Comparison of ENCODE assay signal across 1 cellular context in genomic region chr17:40191237-40192208, GRCh38.
A peak's percentile ranks its signal among the peaks of the same experiment; 100 is the strongest.
TF ChIP-seq lines count a peak whose summit lies in the region.

No MANE protein-coding gene starts in this region.

TF ChIP-seq in HepG2, 621 proteins besides CTCF, POLR2A, EP300 and RAD21 (continued from another document):
- TF ChIP-seq, protein P1, sequence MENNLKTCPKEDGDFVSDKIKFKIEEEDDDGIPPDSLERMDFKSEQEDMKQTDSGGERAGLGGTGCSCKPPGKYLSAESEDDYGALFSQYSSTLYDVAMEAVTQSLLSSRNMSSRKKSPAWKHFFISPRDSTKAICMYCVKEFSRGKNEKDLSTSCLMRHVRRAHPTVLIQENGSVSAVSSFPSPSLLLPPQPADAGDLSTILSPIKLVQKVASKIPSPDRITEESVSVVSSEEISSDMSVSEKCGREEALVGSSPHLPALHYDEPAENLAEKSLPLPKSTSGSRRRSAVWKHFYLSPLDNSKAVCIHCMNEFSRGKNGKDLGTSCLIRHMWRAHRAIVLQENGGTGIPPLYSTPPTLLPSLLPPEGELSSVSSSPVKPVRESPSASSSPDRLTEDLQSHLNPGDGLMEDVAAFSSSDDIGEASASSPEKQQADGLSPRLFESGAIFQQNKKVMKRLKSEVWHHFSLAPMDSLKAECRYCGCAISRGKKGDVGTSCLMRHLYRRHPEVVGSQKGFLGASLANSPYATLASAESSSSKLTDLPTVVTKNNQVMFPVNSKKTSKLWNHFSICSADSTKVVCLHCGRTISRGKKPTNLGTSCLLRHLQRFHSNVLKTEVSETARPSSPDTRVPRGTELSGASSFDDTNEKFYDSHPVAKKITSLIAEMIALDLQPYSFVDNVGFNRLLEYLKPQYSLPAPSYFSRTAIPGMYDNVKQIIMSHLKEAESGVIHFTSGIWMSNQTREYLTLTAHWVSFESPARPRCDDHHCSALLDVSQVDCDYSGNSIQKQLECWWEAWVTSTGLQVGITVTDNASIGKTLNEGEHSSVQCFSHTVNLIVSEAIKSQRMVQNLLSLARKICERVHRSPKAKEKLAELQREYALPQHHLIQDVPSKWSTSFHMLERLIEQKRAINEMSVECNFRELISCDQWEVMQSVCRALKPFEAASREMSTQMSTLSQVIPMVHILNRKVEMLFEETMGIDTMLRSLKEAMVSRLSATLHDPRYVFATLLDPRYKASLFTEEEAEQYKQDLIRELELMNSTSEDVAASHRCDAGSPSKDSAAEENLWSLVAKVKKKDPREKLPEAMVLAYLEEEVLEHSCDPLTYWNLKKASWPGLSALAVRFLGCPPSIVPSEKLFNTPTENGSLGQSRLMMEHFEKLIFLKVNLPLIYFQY (CRISPR knock-in tag; IDR thresholded peaks at IDR 0.05; ENCODE audit: borderline replicate concordance), result no peak
- TF ChIP-seq ZNF160 (CRISPR knock-in tag; IDR thresholded peaks at IDR 0.05) (0 out of 2 replicates have a peak, but pooled peaks have one; percentile 17), ZBTB1 (CRISPR knock-in tag; IDR thresholded peaks at IDR 0.05; ENCODE audit: borderline replicate concordance) (no peak), HIVEP1 (CRISPR knock-in tag; IDR thresholded peaks at IDR 0.05) (no peak; the same call in 1 of the 2 replicates), ZSCAN29 (CRISPR knock-in tag; conservative IDR thresholded peaks at IDR 0.05) (peak; percentile 39; the same call in 1 of the 2 replicates), NFE2L2 (IDR thresholded peaks at IDR 0.05; ENCODE audit: low read length) (no peak), ZNF704 (CRISPR knock-in tag; IDR thresholded peaks at IDR 0.05; ENCODE audit: borderline replicate concordance) (no peak), ISL2 (CRISPR knock-in tag; IDR thresholded peaks at IDR 0.05) (no peak), BORCS8-MEF2B (CRISPR knock-in tag; IDR thresholded peaks at IDR 0.05) (peak; percentile 57), CBX2 (IDR thresholded peaks at IDR 0.05; ENCODE audit: low read depth, low read length) (no peak), CBX2 (CRISPR knock-in tag; IDR thresholded peaks at IDR 0.05; ENCODE audit: low read depth) (no peak), NFYB (CRISPR knock-in tag; IDR thresholded peaks at IDR 0.05) (no peak), ZNF781 (CRISPR knock-in tag; IDR thresholded peaks at IDR 0.05; ENCODE audit: borderline replicate concordance, not compliant biosample characterization) (no peak), ADNP (CRISPR knock-in tag; IDR thresholded peaks at IDR 0.05) (no peak), ZNF20 (CRISPR knock-in tag; IDR thresholded peaks at IDR 0.05) (no peak), HNRNPUL1 (IDR thresholded peaks at IDR 0.05; ENCODE audit: low read depth, low read length) (no peak), TOE1 (CRISPR knock-in tag; IDR thresholded peaks at IDR 0.05) (peak; percentile 53; the same call in 1 of the 2 replicates), ATRX (CRISPR knock-in tag; IDR thresholded peaks at IDR 0.05; ENCODE audit: borderline replicate concordance) (no peak), ZNF816 (CRISPR knock-in tag; IDR thresholded peaks at IDR 0.05; ENCODE audit: borderline replicate concordance) (0 out of 2 replicates have a peak, but pooled peaks have one; percentile 40), ZNF350 (CRISPR knock-in tag; IDR thresholded peaks at IDR 0.05; ENCODE audit: borderline replicate concordance, low read depth) (no peak; the same call in 1 of the 2 replicates), REPIN1 (CRISPR knock-in tag; IDR thresholded peaks at IDR 0.05; ENCODE audit: borderline replicate concordance, low read depth) (peak; percentile 86), SNAPC4 (CRISPR knock-in tag; IDR thresholded peaks at IDR 0.05) (peak; percentile 86), GTF3A (CRISPR knock-in tag; conservative IDR thresholded peaks at IDR 0.05) (no peak), ZFY (CRISPR knock-in tag; IDR thresholded peaks at IDR 0.05) (peak; percentile 69), ZNF282 (IDR thresholded peaks at IDR 0.05; ENCODE audit: partially characterized antibody) (no peak), IRF2 (CRISPR knock-in tag; IDR thresholded peaks at IDR 0.05) (peak; percentile 35; the same call in 1 of the 2 replicates), ZSCAN31 (CRISPR knock-in tag; IDR thresholded peaks at IDR 0.05; ENCODE audit: low read depth) (no peak), ZNF263 (CRISPR knock-in tag; IDR thresholded peaks at IDR 0.05) (peak; percentile 79; the same call in 1 of the 2 replicates), SMAD3 (CRISPR knock-in tag; IDR thresholded peaks at IDR 0.05) (0 out of 2 replicates have a peak, but pooled peaks have one; percentile 46), NR2C2 (CRISPR knock-in tag; IDR thresholded peaks at IDR 0.05; ENCODE audit: borderline replicate concordance) (no peak), ZBTB44 (CRISPR knock-in tag; IDR thresholded peaks at IDR 0.05) (no peak), RARA (CRISPR knock-in tag; IDR thresholded peaks at IDR 0.05) (peak; percentile 10; the same call in 1 of the 2 replicates), ZNF383 (CRISPR knock-in tag; IDR thresholded peaks at IDR 0.05; ENCODE audit: borderline replicate concordance) (no peak), ZNF24 (IDR thresholded peaks at IDR 0.05) (no peak)
- TF ChIP-seq, protein P2, sequence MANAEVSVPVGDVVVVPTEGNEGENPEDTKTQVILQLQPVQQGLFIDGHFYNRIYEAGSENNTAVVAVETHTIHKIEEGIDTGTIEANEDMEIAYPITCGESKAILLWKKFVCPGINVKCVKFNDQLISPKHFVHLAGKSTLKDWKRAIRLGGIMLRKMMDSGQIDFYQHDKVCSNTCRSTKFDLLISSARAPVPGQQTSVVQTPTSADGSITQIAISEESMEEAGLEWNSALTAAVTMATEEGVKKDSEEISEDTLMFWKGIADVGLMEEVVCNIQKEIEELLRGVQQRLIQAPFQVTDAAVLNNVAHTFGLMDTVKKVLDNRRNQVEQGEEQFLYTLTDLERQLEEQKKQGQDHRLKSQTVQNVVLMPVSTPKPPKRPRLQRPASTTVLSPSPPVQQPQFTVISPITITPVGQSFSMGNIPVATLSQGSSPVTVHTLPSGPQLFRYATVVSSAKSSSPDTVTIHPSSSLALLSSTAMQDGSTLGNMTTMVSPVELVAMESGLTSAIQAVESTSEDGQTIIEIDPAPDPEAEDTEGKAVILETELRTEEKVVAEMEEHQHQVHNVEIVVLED (CRISPR knock-in tag; IDR thresholded peaks at IDR 0.05; ENCODE audit: borderline replicate concordance), result no peak; the same call in 1 of the 2 replicates
- TF ChIP-seq, protein P3, sequence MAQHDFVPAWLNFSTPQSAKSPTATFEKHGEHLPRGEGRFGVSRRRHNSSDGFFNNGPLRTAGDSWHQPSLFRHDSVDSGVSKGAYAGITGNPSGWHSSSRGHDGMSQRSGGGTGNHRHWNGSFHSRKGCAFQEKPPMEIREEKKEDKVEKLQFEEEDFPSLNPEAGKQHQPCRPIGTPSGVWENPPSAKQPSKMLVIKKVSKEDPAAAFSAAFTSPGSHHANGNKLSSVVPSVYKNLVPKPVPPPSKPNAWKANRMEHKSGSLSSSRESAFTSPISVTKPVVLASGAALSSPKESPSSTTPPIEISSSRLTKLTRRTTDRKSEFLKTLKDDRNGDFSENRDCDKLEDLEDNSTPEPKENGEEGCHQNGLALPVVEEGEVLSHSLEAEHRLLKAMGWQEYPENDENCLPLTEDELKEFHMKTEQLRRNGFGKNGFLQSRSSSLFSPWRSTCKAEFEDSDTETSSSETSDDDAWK (CRISPR knock-in tag; IDR thresholded peaks at IDR 0.05), result no peak
- TF ChIP-seq, protein P4, sequence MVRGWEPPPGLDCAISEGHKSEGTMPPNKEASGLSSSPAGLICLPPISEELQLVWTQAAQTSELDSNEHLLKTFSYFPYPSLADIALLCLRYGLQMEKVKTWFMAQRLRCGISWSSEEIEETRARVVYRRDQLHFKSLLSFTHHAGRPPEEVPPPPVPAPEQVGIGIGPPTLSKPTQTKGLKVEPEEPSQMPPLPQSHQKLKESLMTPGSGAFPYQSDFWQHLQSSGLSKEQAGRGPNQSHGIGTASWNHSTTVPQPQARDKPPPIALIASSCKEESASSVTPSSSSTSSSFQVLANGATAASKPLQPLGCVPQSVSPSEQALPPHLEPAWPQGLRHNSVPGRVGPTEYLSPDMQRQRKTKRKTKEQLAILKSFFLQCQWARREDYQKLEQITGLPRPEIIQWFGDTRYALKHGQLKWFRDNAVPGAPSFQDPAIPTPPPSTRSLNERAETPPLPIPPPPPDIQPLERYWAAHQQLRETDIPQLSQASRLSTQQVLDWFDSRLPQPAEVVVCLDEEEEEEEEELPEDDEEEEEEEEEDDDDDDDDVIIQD (CRISPR knock-in tag; IDR thresholded peaks at IDR 0.05; ENCODE audit: low read depth), result no peak
- TF ChIP-seq, protein P5, sequence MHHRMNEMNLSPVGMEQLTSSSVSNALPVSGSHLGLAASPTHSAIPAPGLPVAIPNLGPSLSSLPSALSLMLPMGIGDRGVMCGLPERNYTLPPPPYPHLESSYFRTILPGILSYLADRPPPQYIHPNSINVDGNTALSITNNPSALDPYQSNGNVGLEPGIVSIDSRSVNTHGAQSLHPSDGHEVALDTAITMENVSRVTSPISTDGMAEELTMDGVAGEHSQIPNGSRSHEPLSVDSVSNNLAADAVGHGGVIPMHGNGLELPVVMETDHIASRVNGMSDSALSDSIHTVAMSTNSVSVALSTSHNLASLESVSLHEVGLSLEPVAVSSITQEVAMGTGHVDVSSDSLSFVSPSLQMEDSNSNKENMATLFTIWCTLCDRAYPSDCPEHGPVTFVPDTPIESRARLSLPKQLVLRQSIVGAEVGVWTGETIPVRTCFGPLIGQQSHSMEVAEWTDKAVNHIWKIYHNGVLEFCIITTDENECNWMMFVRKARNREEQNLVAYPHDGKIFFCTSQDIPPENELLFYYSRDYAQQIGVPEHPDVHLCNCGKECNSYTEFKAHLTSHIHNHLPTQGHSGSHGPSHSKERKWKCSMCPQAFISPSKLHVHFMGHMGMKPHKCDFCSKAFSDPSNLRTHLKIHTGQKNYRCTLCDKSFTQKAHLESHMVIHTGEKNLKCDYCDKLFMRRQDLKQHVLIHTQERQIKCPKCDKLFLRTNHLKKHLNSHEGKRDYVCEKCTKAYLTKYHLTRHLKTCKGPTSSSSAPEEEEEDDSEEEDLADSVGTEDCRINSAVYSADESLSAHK (CRISPR knock-in tag; IDR thresholded peaks at IDR 0.05; ENCODE audit: borderline replicate concordance), result no peak
TF ChIP-seq in HepG2: peak in this region for 164.
